22 cellular contexts compared by ENCODE assay signal in genomic region chr6:126077810-126078791, GRCh38.
A peak's percentile ranks its signal among the peaks of the same experiment; 100 is the strongest.
DNase-seq lines count a peak whose midpoint lies in the region; ATAC-seq, FAIRE-seq and TF ChIP-seq lines count a peak whose summit lies in the region.
"Had no signal": no experiment of that assay in that cellular context is flagged by ENCODE, and none has a peak within 500 bp of the region (broad histone marks: within the 10 kb centered on the region; RNA-seq: fewer than 3 reads in every experiment).

No MANE protein-coding gene starts in this region.

- POLR2A ChIA-PET in HepG2 (lab: Yijun Ruan, JAX): no interaction called here

- peaks cover 13% of the 10 kb centered on the region for H3K4me1 ChIP-seq in body of pancreas
- peaks cover 20% of the 10 kb centered on the region for H3K4me1 ChIP-seq in HepG2 (ENCODE audit: insufficient read depth, low read length)
- no peaks in the 10 kb centered on the region for H3K4me1 ChIP-seq in transverse colon
- H3K4me1 ChIP-seq in ovary (ENCODE audit: insufficient read depth): no peaks in the 10 kb centered on the region
- H3K4me1 ChIP-seq: Peyer's patch, right atrium auricular region, tibial nerve had no signal

- TF ChIP-seq EP300 in HepG2 (IDR thresholded peaks at IDR 0.05; ENCODE audit: low read depth in 2 of 2, low read length in 2 of 2) (no peak), HepG2 (CRISPR knock-in tag; IDR thresholded peaks at IDR 0.05; ENCODE audit: borderline replicate concordance) (no peak), transverse colon (IDR thresholded peaks at IDR 0.05; ENCODE audit: low read depth) (no peak), ovary (IDR thresholded peaks at IDR 0.05) (no peak)

- in situ Hi-C loops in HepG2 (cut with HindIII; ENCODE audit: extremely low pct_ligation_motif_present, low pct_unique_long_range_greater_than_20kb): no loop called here
- in situ Hi-C loops in transverse colon (cut with MboI; ENCODE audit: low pct_ligation_motif_present in 1 of 4, low pct_unique_long_range_greater_than_20kb in 1 of 4, low sequenced_read_pairs in 3 of 4): no loop called here

- intact Hi-C loops in body of pancreas (cut with DNase I) (no loop called here), HepG2 (cut with micrococcal nuclease; ENCODE audit: unreplicated experiment) (no loop called here), transverse colon (cut with DNase I; ENCODE audit: low total_unique reads) (no loop called here), ovary (cut with DNase I) (no loop called here)

- H3K79me2 ChIP-seq in HepG2 (ENCODE audit: insufficient read depth, low read length): no peaks in the 10 kb centered on the region

- FAIRE-seq in GM12892 (lab: Jason Lieb, UNC) (peak; percentile 14), HepG2 (lab: Jason Lieb, UNC) (no peak)
- FAIRE-seq: H54 had no signal

- H3K9me3 ChIP-seq in body of pancreas (no peaks in the 10 kb centered on the region), HepG2 (ENCODE audit: low read length) (no peaks in the 10 kb centered on the region), transverse colon (no peaks in the 10 kb centered on the region), ovary (no peaks in the 10 kb centered on the region)
- H3K9me3 ChIP-seq: Caco-2, Peyer's patch, right atrium auricular region, tibial nerve had no signal

- ATAC-seq in body of pancreas (peak; percentile 15), HepG2 (no peak), HG03097 (IDR thresholded peaks at IDR 0.05; ENCODE audit: low FRiP score, unreplicated experiment) (no peak), GM19351 (IDR thresholded peaks at IDR 0.05; ENCODE audit: unreplicated experiment) (no peak)
- ATAC-seq: stimulated activated naive B cell treated with anti-CD40 and anti-IgM and Interleukin-4, amounts not matched to agents 10 μg/mL and 1 μg/mL and 100 μg/mL, for 72 hours had no signal

- no peak for DNase-seq in GM12892 (ENCODE audit: insufficient read length)
- peak in 1 of 4 donors; percentile 13 for DNase-seq in body of pancreas
- DNase-seq in HepG2 (ENCODE audit: low spot score): no peak
- DNase-seq in transverse colon: peak; percentile 20
- DNase-seq in ovary: no peak
- DNase-seq in inferior parietal cortex (ENCODE audit: extremely low spot score): no peak
- DNase-seq: activated CD4-positive, CD25-positive, alpha-beta regulatory T cell treated with anti-CD3 and anti-CD28 coated beads, Interleukin-2, amount 50 U/mL, for 72 hours; activated naive CD8-positive, alpha-beta T cell treated with anti-CD3 and anti-CD28 coated beads, Interleukin-2, amount 10 ng/mL, durations not matched to agents 7 days and 5 days; glutamatergic neuron; NCI-H1694; NCI-H226; occipital lobe; stimulated activated naive B cell treated with anti-CD40 and anti-IgM and Interleukin-4, amounts not matched to agents 10 μg/mL and 1 μg/mL and 100 μg/mL, for 72 hours had no signal

- WGBS in body of pancreas, 2 donors: 86 to 89% methylated on average over 11 of the region's 11 CpGs
- WGBS in HepG2 (ENCODE audit: low lambda C conversion rate): 95% methylated on average over 11 of the region's 11 CpGs
- 76 to 84% methylated on average over 5 to 11 of the region's 11 CpGs for WGBS in transverse colon (ENCODE audit: low coverage in 1 of 2), 2 donors
- 88 to 93% (median 91%) methylated on average over 11 of the region's 11 CpGs for WGBS in ovary, 3 donors

- H3K27ac ChIP-seq in body of pancreas (no peak overlapping the region), HepG2 (ENCODE audit: extremely low read length, insufficient read depth, low read length) (no peak overlapping the region), transverse colon (peak overlapping the region in 1 of 4 donors; percentile 20), ovary (no peak overlapping the region)
- H3K27ac ChIP-seq: epithelial cell of prostate, HL-60, Peyer's patch, right atrium auricular region had no signal

- H3K4me3 ChIP-seq in body of pancreas (no peak overlapping the region), HepG2 (replicated peaks in 1 of 3; ENCODE audit: insufficient read depth in 1 of 3, low read depth in 2 of 3, low read length in 3 of 3) (no peak overlapping the region), transverse colon (no peak overlapping the region), ovary (no peak overlapping the region)
- H3K4me3 ChIP-seq: Peyer's patch, right atrium auricular region, tibial nerve had no signal

- no peak overlapping the region for H2AFZ ChIP-seq in HepG2 (ENCODE audit: low read length)

- H3K36me3 ChIP-seq in body of pancreas (replicated peaks in 1 of 2; ENCODE audit: insufficient read depth in 1 of 2, low read depth in 2 of 2): no peaks in the 10 kb centered on the region
- H3K36me3 ChIP-seq in HepG2 (replicated peaks in 1 of 2; ENCODE audit: control insufficient read depth in 1 of 2, insufficient read depth in 2 of 2, low read length in 2 of 2): peaks cover 0 to 6% of the 10 kb centered on the region in 2 experiments; a peak in 2 of 5 replicates
- no peaks in the 10 kb centered on the region for H3K36me3 ChIP-seq in transverse colon
- no peaks in the 10 kb centered on the region for H3K36me3 ChIP-seq in ovary
- H3K36me3 ChIP-seq: Peyer's patch, right atrium auricular region had no signal

- H3K27me3 ChIP-seq in body of pancreas (no peaks in the 10 kb centered on the region), HepG2 (ENCODE audit: control insufficient read depth in 1 of 2, insufficient read depth in 2 of 2, low read length in 2 of 2) (no peaks in the 10 kb centered on the region), transverse colon (no peaks in the 10 kb centered on the region), ovary (no peaks in the 10 kb centered on the region)
- H3K27me3 ChIP-seq: Peyer's patch, right atrium auricular region, tibial nerve had no signal

- CTCF ChIA-PET in HepG2 (lab: Yijun Ruan, JAX; ENCODE audit: low intra/inter-chr PET ratio, low total read pairs): no interaction called here

- TSS peak; percentile 7 for BruUV-seq in HepG2 (replicated peaks; lab: Mats Ljungman, UMichigan)

- no peak overlapping the region for H3K4me2 ChIP-seq in HepG2 (ENCODE audit: low read depth, low read length)

- H3K9ac ChIP-seq in HepG2 (ENCODE audit: insufficient read depth, low read depth, low read length): no peak overlapping the region

- TF ChIP-seq POLR2A in GM12892 (IDR thresholded peaks at IDR 0.05; ENCODE audit: low read depth, low read length): no peak
- no peak for TF ChIP-seq POLR2A in body of pancreas (IDR thresholded peaks at IDR 0.05)
- TF ChIP-seq POLR2A in HepG2 (IDR thresholded peaks at IDR 0.05; ENCODE audit: insufficient read depth in 1 of 2, low read depth in 2 of 2, low read length in 2 of 2): no peak
- TF ChIP-seq POLR2A in transverse colon (IDR thresholded peaks at IDR 0.05): no peak
- no peak for TF ChIP-seq POLR2A in ovary (IDR thresholded peaks at IDR 0.05)

- no peak for TF ChIP-seq RAD21 in HepG2 (CRISPR knock-in tag; IDR thresholded peaks at IDR 0.05)

- no peak for TF ChIP-seq CTCF in body of pancreas (IDR thresholded peaks at IDR 0.05)
- no peak for TF ChIP-seq CTCF in HepG2 (CRISPR knock-in tag; IDR thresholded peaks at IDR 0.05)
- no peak for TF ChIP-seq CTCF in transverse colon (IDR thresholded peaks at IDR 0.05)
- TF ChIP-seq CTCF in ovary (IDR thresholded peaks at IDR 0.05): no peak

- no peaks in the 10 kb centered on the region for H4K20me1 ChIP-seq in HepG2 (ENCODE audit: insufficient read depth, low read length)

TF ChIP-seq in HepG2, 621 proteins besides CTCF, POLR2A, EP300 and RAD21:
- TF ChIP-seq, protein P1, sequence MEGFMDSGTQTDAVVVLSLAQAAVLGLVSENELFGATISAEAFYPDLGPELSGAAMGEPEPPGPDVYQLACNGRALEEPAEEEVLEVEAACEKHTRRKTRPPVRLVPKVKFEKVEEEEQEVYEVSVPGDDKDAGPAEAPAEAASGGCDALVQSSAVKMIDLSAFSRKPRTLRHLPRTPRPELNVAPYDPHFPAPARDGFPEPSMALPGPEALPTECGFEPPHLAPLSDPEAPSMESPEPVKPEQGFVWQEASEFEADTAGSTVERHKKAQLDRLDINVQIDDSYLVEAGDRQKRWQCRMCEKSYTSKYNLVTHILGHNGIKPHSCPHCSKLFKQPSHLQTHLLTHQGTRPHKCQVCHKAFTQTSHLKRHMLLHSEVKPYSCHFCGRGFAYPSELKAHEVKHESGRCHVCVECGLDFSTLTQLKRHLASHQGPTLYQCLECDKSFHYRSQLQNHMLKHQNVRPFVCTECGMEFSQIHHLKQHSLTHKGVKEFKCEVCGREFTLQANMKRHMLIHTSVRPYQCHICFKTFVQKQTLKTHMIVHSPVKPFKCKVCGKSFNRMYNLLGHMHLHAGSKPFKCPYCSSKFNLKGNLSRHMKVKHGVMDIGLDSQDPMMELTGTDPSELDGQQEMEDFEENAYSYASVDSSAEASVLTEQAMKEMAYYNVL (CRISPR knock-in tag; IDR thresholded peaks at IDR 0.05; ENCODE audit: borderline replicate concordance): no peak
- TF ChIP-seq PAF1 (CRISPR knock-in tag; IDR thresholded peaks at IDR 0.05) (no peak), ZNF713 (CRISPR knock-in tag; IDR thresholded peaks at IDR 0.05) (no peak), JARID2 (CRISPR knock-in tag; IDR thresholded peaks at IDR 0.05; ENCODE audit: insufficient replicate concordance) (no peak), ZNF816 (CRISPR knock-in tag; IDR thresholded peaks at IDR 0.05; ENCODE audit: borderline replicate concordance) (no peak), ZNF597 (CRISPR knock-in tag; IDR thresholded peaks at IDR 0.05) (no peak), ZNF878 (CRISPR knock-in tag; IDR thresholded peaks at IDR 0.05) (no peak), ZBTB7A (CRISPR knock-in tag; IDR thresholded peaks at IDR 0.05) (no peak), ZNF224 (CRISPR knock-in tag; IDR thresholded peaks at IDR 0.05) (no peak)
- TF ChIP-seq, protein P2, sequence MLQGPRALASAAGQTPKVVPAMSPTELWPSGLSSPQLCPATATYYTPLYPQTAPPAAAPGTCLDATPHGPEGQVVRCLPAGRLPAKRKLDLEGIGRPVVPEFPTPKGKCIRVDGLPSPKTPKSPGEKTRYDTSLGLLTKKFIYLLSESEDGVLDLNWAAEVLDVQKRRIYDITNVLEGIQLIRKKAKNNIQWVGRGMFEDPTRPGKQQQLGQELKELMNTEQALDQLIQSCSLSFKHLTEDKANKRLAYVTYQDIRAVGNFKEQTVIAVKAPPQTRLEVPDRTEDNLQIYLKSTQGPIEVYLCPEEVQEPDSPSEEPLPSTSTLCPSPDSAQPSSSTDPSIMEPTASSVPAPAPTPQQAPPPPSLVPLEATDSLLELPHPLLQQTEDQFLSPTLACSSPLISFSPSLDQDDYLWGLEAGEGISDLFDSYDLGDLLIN (CRISPR knock-in tag; IDR thresholded peaks at IDR 0.05; ENCODE audit: borderline replicate concordance): no peak
